ENCODE assay signal across 13 cellular contexts in the genomic region with DNA sequence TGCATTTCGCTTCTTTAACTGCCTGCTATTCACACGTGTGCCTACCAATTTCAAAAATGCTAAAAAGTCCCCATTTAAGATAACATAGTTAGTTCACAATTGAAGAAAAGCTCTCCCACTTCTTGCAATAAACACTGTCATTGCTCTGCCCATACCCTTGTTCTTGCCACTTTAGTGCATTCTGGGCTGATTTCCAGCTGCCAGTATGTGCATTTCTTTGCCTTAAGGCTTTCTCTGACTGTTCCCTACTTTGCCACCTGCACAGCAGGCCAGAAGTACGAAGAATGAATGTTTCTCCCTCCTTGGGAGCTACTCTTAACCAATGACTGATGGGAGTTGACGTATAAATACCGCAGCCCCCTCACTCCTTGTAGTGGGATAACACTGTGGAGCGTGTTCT. TPM values are rescaled to one million over a fixed set of nuclear protein-coding genes. Genes with fewer than 3 reads are reported as not detected.
DNase-seq lines count a peak whose midpoint lies in the region; ATAC-seq and TF ChIP-seq lines count a peak whose summit lies in the region.
"Had no signal": no experiment of that assay in that cellular context is flagged by ENCODE, and none has a peak within 500 bp of the region (broad histone marks: within the 10 kb centered on the region; RNA-seq: fewer than 3 reads in every experiment).

No MANE protein-coding gene starts in this region.

- TF ChIP-seq CTCF in A673 (conservative IDR thresholded peaks at IDR 0.05; ENCODE audit: low read depth, low read length) (no peak), left lung (IDR thresholded peaks at IDR 0.05) (no peak)

- H3K27ac ChIP-seq in A673 (ENCODE audit: low read depth, low read length, poor library complexity, severe bottlenecking) (no peak overlapping the region), SK-N-MC (peak overlapping the region; percentile 38; the same call in 1 of the 2 replicates), left lung (no peak overlapping the region)
- H3K27ac ChIP-seq: 22Rv1, BLaER1 had no signal

- H3K36me3 ChIP-seq in A673 (ENCODE audit: insufficient read depth, low read length, poor library complexity, severe bottlenecking) (no peaks in the 10 kb centered on the region), SK-N-MC (ENCODE audit: insufficient read depth, low read length) (no peaks in the 10 kb centered on the region), left lung (no peaks in the 10 kb centered on the region)
- H3K36me3 ChIP-seq: BLaER1 had no signal

- no peak overlapping the region for H3K9ac ChIP-seq in SK-N-MC (ENCODE audit: insufficient read length)
- H3K9ac ChIP-seq: BLaER1 had no signal

- H3K4me3 ChIP-seq in A673 (ENCODE audit: low read depth, low read length, poor library complexity, severe bottlenecking) (no peak overlapping the region), SK-N-MC (no peak overlapping the region), left lung (no peak overlapping the region)
- H3K4me3 ChIP-seq: BLaER1 had no signal

- H3K9me3 ChIP-seq in A673 (ENCODE audit: low read depth, low read length, poor library complexity, severe bottlenecking) (no peaks in the 10 kb centered on the region), SK-N-MC (ENCODE audit: low read depth, low read length) (no peaks in the 10 kb centered on the region), left lung (no peaks in the 10 kb centered on the region)
- H3K9me3 ChIP-seq: BLaER1 had no signal

- H3K27ac Mint-ChIP-seq in activated naive CD4-positive, alpha-beta T cell treated with anti-CD3 and anti-CD28 coated beads, Interleukin-2, amount 50 U/mL, for 72 hours = no peak overlapping the region

- BruUV-seq in A673 (replicated peaks; lab: Mats Ljungman, UMichigan) = no TSS peak

- H3K36me3 Mint-ChIP-seq in activated naive CD4-positive, alpha-beta T cell treated with anti-CD3 and anti-CD28 coated beads, Interleukin-2, amount 50 U/mL, for 72 hours = no peaks in the 10 kb centered on the region

- H3K4me1 ChIP-seq in A673 (ENCODE audit: insufficient read depth, low read length, poor library complexity, severe bottlenecking) (peaks cover 27% of the 10 kb centered on the region), left lung (no peaks in the 10 kb centered on the region)
- H3K4me1 ChIP-seq: BLaER1 had no signal

- no peaks in the 10 kb centered on the region for H3K9me3 Mint-ChIP-seq in activated naive CD4-positive, alpha-beta T cell treated with anti-CD3 and anti-CD28 coated beads, Interleukin-2, amount 50 U/mL, for 72 hours

- ATAC-seq in left lung (peak; percentile 56), left ventricle myocardium superior (no peak), HG03432 (IDR thresholded peaks at IDR 0.05; ENCODE audit: unreplicated experiment) (no peak)
- no peak for ATAC-seq in activated naive CD4-positive, alpha-beta T cell treated with anti-CD3 and anti-CD28 coated beads, Interleukin-2, amount 50 U/mL, for 72 hours
- ATAC-seq: HCT116 had no signal

- DNase-seq in A673 (ENCODE audit: low spot score) (peak; percentile 47), SK-N-MC (ENCODE audit: low read depth, low spot score) (no peak), left lung (no peak), superior temporal gyrus (ENCODE audit: extremely low spot score) (peak; percentile 29), left ventricle myocardium superior (no peak)
- DNase-seq in activated naive CD4-positive, alpha-beta T cell treated with anti-CD3 and anti-CD28 coated beads, Interleukin-2, amount 50 U/mL, for 72 hours (ENCODE audit: low spot score in 2 of 2) = no peak
- DNase-seq: AML-193, DMS53, GF-D8 had no signal

- POLR2A ChIA-PET in A673 (lab: Charles Lee; ENCODE audit: low non-redundant PET) = no interaction called here

- CTCF ChIA-PET in A673 (lab: Charles Lee) = no interaction called here

- intact Hi-C loops in A673 (cut with micrococcal nuclease; ENCODE audit: unreplicated experiment) = no loop called here
- intact Hi-C loops in left lung (cut with DNase I) = no loop called here
- intact Hi-C loops in left ventricle myocardium superior (cut with micrococcal nuclease) = no loop called here

- no peaks in the 10 kb centered on the region for H3K27me3 ChIP-seq in A673 (replicated peaks; ENCODE audit: insufficient read depth, low read depth, low read length, poor library complexity)
- no peaks in the 10 kb centered on the region for H3K27me3 ChIP-seq in left lung
- H3K27me3 ChIP-seq: BLaER1 had no signal

RNA-seq across cellular contexts. Expression of gene ATRN, which starts 16.0 kb away (rescaled TPM):
- total RNA-seq in A673 (2021) = 27.1 and 29.6 TPM in 2 replicates
- 10 to 100 TPM; 28.8 to 35.7 TPM for total RNA-seq in left lung
- 10 to 100 TPM in 1 of 2 donors, 1 to 10 TPM in 1; 7.4 to 10.6 TPM for total RNA-seq in activated naive CD4-positive, alpha-beta T cell treated with anti-CD3 and anti-CD28 coated beads, Interleukin-2, amount 50 U/mL, for 72 hours
- 34.3 TPM for total RNA-seq in left ventricle myocardium superior

RNA-seq across cellular contexts. Expression of gene DNAAF9, which starts 47.4 kb away (rescaled TPM):
- total RNA-seq in A673 (2021) (8.1 and 12.1 TPM in 2 replicates), left lung (10 to 100 TPM; 16.9 to 20.3 TPM), left ventricle myocardium superior (20.1 TPM)
- total RNA-seq in activated naive CD4-positive, alpha-beta T cell treated with anti-CD3 and anti-CD28 coated beads, Interleukin-2, amount 50 U/mL, for 72 hours = 1 to 10 TPM in 1 of 2 donors, under 1 TPM in 1; 0.66 to 2.4 TPM

Comparison
In these comparisons a context has a peak if more than half of its experiments do, and no peak if none do; other contexts are left out.
1. DNase-seq: peak in A673 (single experiment) and superior temporal gyrus (single experiment); none in SK-N-MC (single experiment), left lung (0 of 2), activated naive CD4-positive, alpha-beta T cell treated with anti-CD3 and anti-CD28 coated beads, Interleukin-2, amount 50 U/mL, for 72 hours (0 of 2) and left ventricle myocardium superior (single experiment).